In genomic region chr2:10254373-10255188, GRCh38 we compare ENCODE assay signal across 13 cellular contexts. TPM values are rescaled to one million over a fixed set of nuclear protein-coding genes. Genes with fewer than 3 reads are reported as not detected.
DNase-seq lines count a peak whose midpoint lies in the region; TF ChIP-seq lines count a peak whose summit lies in the region.
"Had no signal": no experiment of that assay in that cellular context is flagged by ENCODE, and none has a peak within 500 bp of the region (broad histone marks: within the 10 kb centered on the region; RNA-seq: fewer than 3 reads in every experiment).

No MANE protein-coding gene starts in this region.

- no peak overlapping the region for H3K4me3 Mint-ChIP-seq in Calu3 (ENCODE audit: low read depth, unreplicated experiment)
- H3K4me3 Mint-ChIP-seq: naive B cell had no signal

- H3K4me1 Mint-ChIP-seq in Calu3 (ENCODE audit: low read depth, unreplicated experiment): no peaks in the 10 kb centered on the region

- no peaks in the 10 kb centered on the region for H3K79me2 ChIP-seq in mesendoderm (ENCODE audit: control insufficient read depth, insufficient read depth, low read length)

- H4K5ac ChIP-seq in mesendoderm (ENCODE audit: low read length): no peak overlapping the region

- no peak overlapping the region for H3K4me3 ChIP-seq in mesendoderm (ENCODE audit: low read length)
- H3K4me3 ChIP-seq: esophagus muscularis mucosa had no signal

- WGBS in mesendoderm (ENCODE audit: extremely low coverage, insufficient coverage, low lambda C conversion rate): no CpG with 5 or more reads among the region's 31 CpGs

- H3K18ac ChIP-seq in mesendoderm (ENCODE audit: low read length): no peak overlapping the region

- no peaks in the 10 kb centered on the region for H3K27me3 ChIP-seq in mesendoderm (ENCODE audit: insufficient read depth, low read length, poor library complexity)
- H3K27me3 ChIP-seq: esophagus muscularis mucosa had no signal

- no peak overlapping the region for H3K4ac ChIP-seq in mesendoderm (ENCODE audit: low read depth, low read length)

- peaks cover 53% of the 10 kb centered on the region for H3K27me3 Mint-ChIP-seq in Calu3 (ENCODE audit: unreplicated experiment)

- no peak overlapping the region for H3K9ac ChIP-seq in mesendoderm (ENCODE audit: low read length)

- peaks cover 11% of the 10 kb centered on the region for H3K9me3 Mint-ChIP-seq in Calu3 (ENCODE audit: low read depth, unreplicated experiment)

- H3K27ac Mint-ChIP-seq in Calu3 (ENCODE audit: unreplicated experiment): no peak overlapping the region
- H3K27ac Mint-ChIP-seq: naive B cell had no signal

- intact Hi-C loops in Calu3 (cut with micrococcal nuclease; ENCODE audit: unreplicated experiment): no loop called here

- H3K79me1 ChIP-seq in mesendoderm (ENCODE audit: low read length): no peaks in the 10 kb centered on the region

- peak; percentile 31 for DNase-seq in Caki2 (ENCODE audit: low read depth)
- peak; percentile 63 for DNase-seq in HPDE6-E6E7 (ENCODE audit: extremely low spot score)
- peak; percentile 81 for DNase-seq in T1000 (lab: John Stamatoyannopoulos, UW)
- DNase-seq in mesendoderm: peak; percentile 57
- no peak for DNase-seq in substantia nigra (lab: John Stamatoyannopoulos, UW)
- DNase-seq in Calu3: no peak
- no peak for DNase-seq in stimulated activated naive CD4-positive, alpha-beta T cell (lab: John Stamatoyannopoulos, UW)
- no peak for DNase-seq in NCI-H187 (lab: John Stamatoyannopoulos, UW)
- DNase-seq: COR-L47; naive B cell; NCI-H146; stimulated activated CD8-positive, alpha-beta memory T cell treated with anti-CD3 and anti-CD28 coated beads, Interleukin-4, amount 100 ng/mL, for 48 hours had no signal

- in situ Hi-C loops in Caki2 (cut with HindIII; ENCODE audit: low pct_unique_long_range_greater_than_20kb, low sequenced_read_pairs): no loop called here

- H3K4me2 ChIP-seq in mesendoderm (ENCODE audit: low read length): no peak overlapping the region

- no peak overlapping the region for H2BK5ac ChIP-seq in mesendoderm (ENCODE audit: low read length)

- no peak overlapping the region for H3K23ac ChIP-seq in mesendoderm (ENCODE audit: low read length)

- H2AK5ac ChIP-seq in mesendoderm (ENCODE audit: low read length): no peak overlapping the region

- no peak for TF ChIP-seq CTCF in Calu3 (IDR thresholded peaks at IDR 0.05; ENCODE audit: unreplicated experiment)

- H3K36me3 Mint-ChIP-seq in Calu3 (ENCODE audit: insufficient read depth, unreplicated experiment): peaks cover 3% of the 10 kb centered on the region

- no TSS peak for BruUV-seq in Calu3 (replicated peaks; lab: Mats Ljungman, UMichigan)

- H2BK15ac ChIP-seq in mesendoderm (replicated peaks; ENCODE audit: low read depth): no peak overlapping the region

- CTCF ChIA-PET in Calu3 (lab: Charles Lee): no interaction called here

- H3K36me3 ChIP-seq in mesendoderm (ENCODE audit: control insufficient read depth, insufficient read depth, low read length): no peaks in the 10 kb centered on the region
- H3K36me3 ChIP-seq: esophagus muscularis mucosa had no signal

- H3K27ac ChIP-seq in mesendoderm (ENCODE audit: low read depth, low read length): no peak overlapping the region
- H3K27ac ChIP-seq in substantia nigra (ENCODE audit: low read depth, low read length, poor library complexity, severe bottlenecking): no peak overlapping the region
- H3K27ac ChIP-seq: esophagus muscularis mucosa had no signal

- H3K56ac ChIP-seq in mesendoderm (ENCODE audit: low read length): no peak overlapping the region

- no peak overlapping the region for H4K8ac ChIP-seq in mesendoderm (ENCODE audit: low read depth, low read length)

- no peak overlapping the region for H2BK120ac ChIP-seq in mesendoderm (ENCODE audit: low read depth, low read length)

- no peaks in the 10 kb centered on the region for H3K4me1 ChIP-seq in mesendoderm (ENCODE audit: control insufficient read depth, low read depth, low read length)
- H3K4me1 ChIP-seq: esophagus muscularis mucosa had no signal

RNA-seq across cellular contexts. Expression of gene HPCAL1, which starts 48.1 kb away (rescaled TPM):
- total RNA-seq in Caki2 (2014; rRNA removed; shearing (Covaris generic); ENCODE audit: low replicate concordance): 92.0 and 165 TPM in 2 replicates
- 9.2 TPM for polyA plus RNA-seq in mesendoderm (2013, experiment 1 of 2)
- 8.8 TPM for polyA plus RNA-seq in mesendoderm (2013, experiment 2 of 2)
- total RNA-seq in Calu3 (2022): 34.0 and 35.1 TPM in 2 replicates

Comparison
In these comparisons a context has a peak if more than half of its experiments do, and no peak if none do; other contexts are left out.
1. DNase-seq: peak in Caki2 (single experiment), HPDE6-E6E7 (single experiment), T1000 (single experiment) and mesendoderm (single experiment); none in substantia nigra (0 of 49), Calu3 (single experiment), stimulated activated naive CD4-positive, alpha-beta T cell (0 of 6) and NCI-H187 (0 of 2).